Comparison of ENCODE assay signal across 8 cellular contexts in genomic region chr15:98776607-98777281, GRCh38.
DNase-seq lines count a peak whose midpoint lies in the region; ATAC-seq and TF ChIP-seq lines count a peak whose summit lies in the region.

No MANE protein-coding gene starts in this region.

- peaks cover 24% of the 10 kb centered on the region for H3K4me1 Mint-ChIP-seq in CD14-positive monocyte

- peaks cover 0 to 6% of the 10 kb centered on the region in 2 donors for H3K36me3 Mint-ChIP-seq in CD14-positive monocyte

- DNase-seq in GM13976 (ENCODE audit: low spot score) = peak; percentile 57
- peak; percentile 43 for DNase-seq in SK-MEL-5 (ENCODE audit: low read depth, low spot score)
- peak; percentile 26 to 63 for DNase-seq in foreskin fibroblast
- peak; percentile 20 for DNase-seq in stimulated activated CD8-positive, alpha-beta memory T cell treated with anti-CD3 and anti-CD28 coated beads, Interleukin-4, amount 100 ng/mL, for 24 hours (ENCODE audit: low read depth)
- DNase-seq in CD14-positive monocyte (ENCODE audit: low spot score) = no peak
- no peak for DNase-seq in stimulated activated CD4-positive, alpha-beta T cell treated with anti-CD3 and anti-CD28 coated beads, Interleukin-4, amount 100 ng/mL, for 4 hours

- intact Hi-C loops in CD14-positive monocyte (cut with micrococcal nuclease) = loop anchor here in 1 of 2 donors (5.0 kb wide), 1 partner anchor 281 kb away; no protein-coding TSS in a partner anchor

- no peaks in the 10 kb centered on the region for H3K9me3 Mint-ChIP-seq in CD14-positive monocyte

- H3K27me3 Mint-ChIP-seq in CD14-positive monocyte (ENCODE audit: low read depth in 3 of 3) = peaks cover 0 to 3% (median 0%) of the 10 kb centered on the region in 3 donors

- in situ Hi-C loops in GM13976 (cut with MboI; ENCODE audit: low sequenced_read_pairs, unreplicated experiment) = loop anchor here (25.0 kb wide), 1 partner anchor 286 kb away; no protein-coding TSS in a partner anchor
- in situ Hi-C loops in SK-MEL-5 (cut with HindIII; ENCODE audit: low pct_unique_long_range_greater_than_20kb, low sequenced_read_pairs) = no loop called here

- peak; percentile 67 for ATAC-seq in HG02678 (IDR thresholded peaks at IDR 0.05; ENCODE audit: unreplicated experiment)
- no peak for ATAC-seq in HG03571 (IDR thresholded peaks at IDR 0.05; ENCODE audit: unreplicated experiment)

- TF ChIP-seq CTCF in GM13976 (IDR thresholded peaks at IDR 0.05; ENCODE audit: borderline replicate concordance, control extremely low read depth, extremely low read depth, insufficient read depth, missing control alignments) (no peak), foreskin fibroblast (IDR thresholded peaks at IDR 0.05; ENCODE audit: low read depth, low read length) (no peak), CD14-positive monocyte (IDR thresholded peaks at IDR 0.05) (no peak)

- no peak overlapping the region for H3K27ac Mint-ChIP-seq in CD14-positive monocyte

- H3K4me3 Mint-ChIP-seq in CD14-positive monocyte = no peak overlapping the region

- H3K4me3 ChIP-seq in foreskin fibroblast (ENCODE audit: low read depth in 1 of 2, low read length in 2 of 2) = no peak overlapping the region

Comparison
In these comparisons a context has a peak if more than half of its experiments do, and no peak if none do; other contexts are left out.
1. DNase-seq: peak in GM13976 (single experiment), SK-MEL-5 (single experiment), foreskin fibroblast (2 of 2) and stimulated activated CD8-positive, alpha-beta memory T cell treated with anti-CD3 and anti-CD28 coated beads, Interleukin-4, amount 100 ng/mL, for 24 hours (single experiment); none in CD14-positive monocyte (single experiment) and stimulated activated CD4-positive, alpha-beta T cell treated with anti-CD3 and anti-CD28 coated beads, Interleukin-4, amount 100 ng/mL, for 4 hours (0 of 2).